Comparison of ENCODE assay signal across 8 cellular contexts in the genomic region with DNA sequence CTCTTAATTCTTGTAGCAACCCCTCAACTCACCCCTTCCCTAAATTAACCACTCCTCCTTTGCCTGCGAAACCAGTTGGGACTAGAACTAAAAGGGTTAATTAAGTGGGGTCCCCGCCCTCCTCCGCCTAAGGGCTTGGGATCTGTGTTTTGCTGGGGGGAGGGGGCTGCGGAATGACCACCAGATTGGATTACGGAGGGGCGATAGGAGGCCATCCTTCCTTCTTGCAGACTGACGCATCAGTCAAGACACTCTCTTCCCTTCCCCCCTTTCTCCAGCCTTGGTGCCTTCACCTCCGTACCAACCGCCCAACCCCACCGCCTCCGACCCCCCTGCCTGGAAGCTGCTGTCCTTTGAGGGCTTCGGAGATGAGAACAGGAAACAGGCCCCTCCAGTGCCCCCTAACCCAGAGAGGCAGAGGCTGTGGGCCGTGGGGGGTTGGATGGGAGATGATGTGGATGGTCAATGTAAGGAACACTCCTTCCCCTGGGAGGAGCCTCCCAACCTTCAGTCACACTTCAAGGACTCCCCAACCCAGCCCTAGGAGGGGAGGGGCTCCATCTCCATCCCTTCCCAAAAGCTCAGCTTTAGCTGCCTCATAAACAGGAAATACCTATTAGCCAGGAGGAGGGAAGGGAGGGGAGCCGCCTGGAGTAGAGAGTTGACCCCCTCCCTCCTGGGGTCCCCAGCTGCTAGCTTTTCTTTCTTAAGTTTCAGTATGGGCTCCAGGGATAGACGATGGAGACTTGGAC. TPM values are rescaled to one million over a fixed set of nuclear protein-coding genes. Genes with fewer than 3 reads are reported as not detected.
A peak's percentile ranks its signal among the peaks of the same experiment; 100 is the strongest.
DNase-seq lines count a peak whose midpoint lies in the region; ATAC-seq, FAIRE-seq and TF ChIP-seq lines count a peak whose summit lies in the region.

No MANE protein-coding gene starts in this region.

- peaks cover 44% of the 10 kb centered on the region for H3K4me1 Mint-ChIP-seq in activated T-helper 1 cell treated with anti-CD3 and anti-CD28 coated beads, Interleukin-12 subunit alpha, Interleukin-12 subunit beta, Interleukin-2, Interleukin-4 antibody, amounts not matched to agents 30 ng/mL and 10 ng/mL and 1 ng/mL, durations not matched to agents 14 hours and 24 hours and 36 hours (ENCODE audit: low read depth)
- H3K4me1 Mint-ChIP-seq in neural progenitor cell = peaks cover 49% of the 10 kb centered on the region

- ATAC-seq in HG03457 (IDR thresholded peaks at IDR 0.05; ENCODE audit: unreplicated experiment) = no peak

- H3K4me3 Mint-ChIP-seq in activated T-helper 1 cell treated with anti-CD3 and anti-CD28 coated beads, Interleukin-12 subunit alpha, Interleukin-12 subunit beta, Interleukin-2, Interleukin-4 antibody, amounts not matched to agents 30 ng/mL and 10 ng/mL and 1 ng/mL, durations not matched to agents 14 hours and 24 hours and 36 hours = peak overlapping the region; percentile 86
- peak overlapping the region; percentile 90 for H3K4me3 Mint-ChIP-seq in neural progenitor cell

- H3F3A ChIP-seq in neural progenitor cell (ENCODE audit: low read depth) = peaks cover 69% of the 10 kb centered on the region

- no peaks in the 10 kb centered on the region for H3K27me3 Mint-ChIP-seq in activated T-helper 1 cell treated with anti-CD3 and anti-CD28 coated beads, Interleukin-12 subunit alpha, Interleukin-12 subunit beta, Interleukin-2, Interleukin-4 antibody, amounts not matched to agents 30 ng/mL and 10 ng/mL and 1 ng/mL, durations not matched to agents 14 hours and 24 hours and 36 hours (ENCODE audit: insufficient read depth)
- peaks cover 10% of the 10 kb centered on the region for H3K27me3 Mint-ChIP-seq in neural progenitor cell (ENCODE audit: insufficient read depth, low read depth)

- H4K20me1 ChIP-seq in neural progenitor cell (ENCODE audit: low read depth) = peaks cover 8% of the 10 kb centered on the region

- peak overlapping the region; percentile 89 for H3K4me2 ChIP-seq in neural progenitor cell

- H3K9ac ChIP-seq in neural progenitor cell = no peak overlapping the region

- H2AFZ ChIP-seq in neural progenitor cell (replicated peaks) = no peak overlapping the region

- H3K36me3 ChIP-seq in neural progenitor cell = no peaks in the 10 kb centered on the region

- no peaks in the 10 kb centered on the region for H3K9me3 ChIP-seq in neural progenitor cell (ENCODE audit: low read depth)

- no peaks in the 10 kb centered on the region for H3K36me3 Mint-ChIP-seq in activated T-helper 1 cell treated with anti-CD3 and anti-CD28 coated beads, Interleukin-12 subunit alpha, Interleukin-12 subunit beta, Interleukin-2, Interleukin-4 antibody, amounts not matched to agents 30 ng/mL and 10 ng/mL and 1 ng/mL, durations not matched to agents 14 hours and 24 hours and 36 hours (ENCODE audit: low read depth)
- H3K36me3 Mint-ChIP-seq in neural progenitor cell = no peaks in the 10 kb centered on the region

- no peaks in the 10 kb centered on the region for H3K9me3 Mint-ChIP-seq in activated T-helper 1 cell treated with anti-CD3 and anti-CD28 coated beads, Interleukin-12 subunit alpha, Interleukin-12 subunit beta, Interleukin-2, Interleukin-4 antibody, amounts not matched to agents 30 ng/mL and 10 ng/mL and 1 ng/mL, durations not matched to agents 14 hours and 24 hours and 36 hours
- H3K9me3 Mint-ChIP-seq in neural progenitor cell = no peaks in the 10 kb centered on the region

- peak in 12 of 14 donors; percentile 31 to 65 (median 54) for DNase-seq in C1 segment of cervical spinal cord (lab: John Stamatoyannopoulos, UW)
- no peak for DNase-seq in HL-60 (ENCODE audit: low read depth in 1 of 2, low spot score in 1 of 2)
- no peak for DNase-seq in activated T-helper 1 cell treated with anti-CD3 and anti-CD28 coated beads, Interleukin-12 subunit alpha, Interleukin-12 subunit beta, Interleukin-2, Interleukin-4 antibody, amounts not matched to agents 30 ng/mL and 10 ng/mL and 1 ng/mL, durations not matched to agents 14 hours and 24 hours and 36 hours (ENCODE audit: low spot score)
- DNase-seq in frontal cortex (ENCODE audit: low spot score in 2 of 2) = peak; percentile 42 to 65
- peak; percentile 89 for DNase-seq in neural progenitor cell (ENCODE audit: low spot score)
- no peak for DNase-seq in DMS53 treated with DMSO at 0.1 percent for 48 hours (lab: John Stamatoyannopoulos, UW; ENCODE audit: unreplicated experiment)
- no peak for DNase-seq in NCI-H1092 (lab: John Stamatoyannopoulos, UW)

- H3K27me3 ChIP-seq in HL-60 (ENCODE audit: insufficient read depth, poor library complexity, severe bottlenecking) = no peaks in the 10 kb centered on the region
- no peaks in the 10 kb centered on the region for H3K27me3 ChIP-seq in neural progenitor cell

- no peak for TF ChIP-seq CTCF in HL-60 (IDR thresholded peaks at IDR 0.05; ENCODE audit: insufficient read depth, low read length)
- TF ChIP-seq CTCF in neural progenitor cell (IDR thresholded peaks at IDR 0.05) = no peak

- H3K79me2 ChIP-seq in neural progenitor cell (ENCODE audit: low read depth) = peaks cover 36% of the 10 kb centered on the region

- H3K27ac ChIP-seq in HL-60 (replicated peaks) (peak overlapping the region; percentile 88), neural progenitor cell (peak overlapping the region; percentile 91)

- intact Hi-C loops in activated T-helper 1 cell treated with anti-CD3 and anti-CD28 coated beads, Interleukin-12 subunit alpha, Interleukin-12 subunit beta, Interleukin-2, Interleukin-4 antibody, amounts not matched to agents 30 ng/mL and 10 ng/mL and 1 ng/mL, durations not matched to agents 14 hours and 24 hours and 36 hours (cut with micrococcal nuclease) = loop anchor here (1.0 kb wide), 3 partner anchors 11 to 381 kb away; a partner anchor contains a TSS

- FAIRE-seq in frontal cortex (lab: Jason Lieb, UNC) = no peak

- H3K4me3 ChIP-seq in HL-60 (replicated peaks; ENCODE audit: insufficient read depth, low read length) (peak overlapping the region; percentile 84), neural progenitor cell (peak overlapping the region; percentile 81)

- peaks cover 45% of the 10 kb centered on the region for H3K4me1 ChIP-seq in neural progenitor cell

- peak overlapping the region; percentile 81 for H3K27ac Mint-ChIP-seq in activated T-helper 1 cell treated with anti-CD3 and anti-CD28 coated beads, Interleukin-12 subunit alpha, Interleukin-12 subunit beta, Interleukin-2, Interleukin-4 antibody, amounts not matched to agents 30 ng/mL and 10 ng/mL and 1 ng/mL, durations not matched to agents 14 hours and 24 hours and 36 hours
- peak overlapping the region; percentile 78 for H3K27ac Mint-ChIP-seq in neural progenitor cell

RNA-seq across cellular contexts. Expression of a gene that starts 1.0 kb away (rescaled TPM):
- total RNA-seq in activated T-helper 1 cell treated with anti-CD3 and anti-CD28 coated beads, Interleukin-12 subunit alpha, Interleukin-12 subunit beta, Interleukin-2, Interleukin-4 antibody, amounts not matched to agents 30 ng/mL and 10 ng/mL and 1 ng/mL, durations not matched to agents 14 hours and 24 hours and 36 hours = 78.6 and 87.1 TPM in 2 replicates
- 94.2 TPM for total RNA-seq in frontal cortex
- total RNA-seq in neural progenitor cell (ENCODE audit: low replicate concordance) = 46.4 and 79.2 TPM in 2 replicates

RNA-seq across cellular contexts. Expression of a gene that starts 11.7 kb away (rescaled TPM):
- total RNA-seq in activated T-helper 1 cell treated with anti-CD3 and anti-CD28 coated beads, Interleukin-12 subunit alpha, Interleukin-12 subunit beta, Interleukin-2, Interleukin-4 antibody, amounts not matched to agents 30 ng/mL and 10 ng/mL and 1 ng/mL, durations not matched to agents 14 hours and 24 hours and 36 hours = 112 and 115 TPM in 2 replicates
- 8.6 TPM for total RNA-seq in frontal cortex
- total RNA-seq in neural progenitor cell (ENCODE audit: low replicate concordance) = 11.7 and 15.4 TPM in 2 replicates

RNA-seq across cellular contexts. Expression of a gene that starts 31.0 kb away (rescaled TPM):
- total RNA-seq in activated T-helper 1 cell treated with anti-CD3 and anti-CD28 coated beads, Interleukin-12 subunit alpha, Interleukin-12 subunit beta, Interleukin-2, Interleukin-4 antibody, amounts not matched to agents 30 ng/mL and 10 ng/mL and 1 ng/mL, durations not matched to agents 14 hours and 24 hours and 36 hours = 260 and 271 TPM in 2 replicates
- total RNA-seq in frontal cortex = 40.8 TPM
- total RNA-seq in neural progenitor cell (ENCODE audit: low replicate concordance) = 74.7 and 80.6 TPM in 2 replicates

RNA-seq across cellular contexts. Expression of a gene that starts 56.0 kb away (rescaled TPM):
- total RNA-seq in activated T-helper 1 cell treated with anti-CD3 and anti-CD28 coated beads, Interleukin-12 subunit alpha, Interleukin-12 subunit beta, Interleukin-2, Interleukin-4 antibody, amounts not matched to agents 30 ng/mL and 10 ng/mL and 1 ng/mL, durations not matched to agents 14 hours and 24 hours and 36 hours = 24.5 and 26.8 TPM in 2 replicates
- total RNA-seq in frontal cortex = 21.2 TPM
- 7.2 and 22.8 TPM in 2 replicates for total RNA-seq in neural progenitor cell (ENCODE audit: low replicate concordance)

Comparison
In these comparisons a context has a peak if more than half of its experiments do, and no peak if none do; other contexts are left out.
1. DNase-seq: peak in C1 segment of cervical spinal cord (12 of 14), frontal cortex (2 of 2) and neural progenitor cell (single experiment); none in HL-60 (0 of 2), activated T-helper 1 cell treated with anti-CD3 and anti-CD28 coated beads, Interleukin-12 subunit alpha, Interleukin-12 subunit beta, Interleukin-2, Interleukin-4 antibody, amounts not matched to agents 30 ng/mL and 10 ng/mL and 1 ng/mL, durations not matched to agents 14 hours and 24 hours and 36 hours (single experiment), DMS53 treated with DMSO at 0.1 percent for 48 hours (single experiment) and NCI-H1092 (single experiment).